ENCODE assay signal across 9 cellular contexts in the genomic region with DNA sequence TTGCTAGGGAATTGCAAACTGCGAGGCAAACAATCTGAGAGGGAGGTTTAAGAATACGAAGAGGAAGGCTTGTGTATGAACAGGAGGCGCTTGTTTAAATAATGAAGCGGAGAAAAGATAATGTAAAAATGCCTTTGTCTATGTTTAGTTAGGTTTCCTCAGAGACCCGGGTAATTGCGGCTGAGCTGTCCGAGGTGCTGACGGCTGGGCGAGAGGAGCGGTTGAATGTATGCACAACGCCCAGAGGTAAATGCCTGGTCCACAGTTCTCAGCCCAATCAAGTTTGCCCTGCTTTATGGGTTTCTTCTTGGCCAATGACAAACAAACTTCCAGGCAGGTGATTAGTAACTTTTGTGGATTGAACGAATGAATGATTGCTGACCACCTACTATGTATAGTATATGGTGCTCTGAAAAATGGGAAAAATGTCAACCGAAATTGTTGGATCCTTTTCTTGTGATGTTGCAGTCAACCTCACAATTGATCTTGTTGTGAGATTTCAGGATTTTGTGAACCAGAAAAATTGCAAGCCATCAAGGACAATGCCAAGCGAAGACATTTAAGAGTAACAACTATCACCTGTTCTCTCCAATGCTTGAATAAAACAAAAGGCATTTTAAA. TPM values are rescaled to one million over a fixed set of nuclear protein-coding genes. Genes with fewer than 3 reads are reported as not detected.
DNase-seq lines count a peak whose midpoint lies in the region; ATAC-seq and TF ChIP-seq lines count a peak whose summit lies in the region.
"Had no signal": no experiment of that assay in that cellular context is flagged by ENCODE, and none has a peak within 500 bp of the region (broad histone marks: within the 10 kb centered on the region; RNA-seq: fewer than 3 reads in every experiment).

No MANE protein-coding gene starts in this region.

- POLR2A ChIA-PET in MCF 10A (lab: Yijun Ruan, JAX): interaction anchor here (0.7 kb wide), 1 partner anchor 181 kb away, joined by 3 read pairs; no protein-coding TSS in a partner anchor

- BruUV-seq in MCF 10A (replicated peaks; lab: Mats Ljungman, UMichigan): no TSS peak

- H3K9me3 ChIP-seq in breast epithelium (no peaks in the 10 kb centered on the region), vagina (no peaks in the 10 kb centered on the region)

- H3K27me3 ChIP-seq in breast epithelium (peaks cover 0 to 35% of the 10 kb centered on the region in 2 donors), vagina (no peaks in the 10 kb centered on the region)

- H3K36me3 Mint-ChIP-seq in MCF 10A (ENCODE audit: insufficient read depth, unreplicated experiment): peaks cover 6% of the 10 kb centered on the region

- intact Hi-C loops in MCF 10A (cut with micrococcal nuclease) (no loop called here), breast epithelium (cut with DNase I; ENCODE audit: low total_unique reads) (no loop called here), vagina (cut with DNase I) (no loop called here)

- H3K4me3 Mint-ChIP-seq in MCF 10A (ENCODE audit: unreplicated experiment): no peak overlapping the region

- no peaks in the 10 kb centered on the region for H3K4me1 Mint-ChIP-seq in MCF 10A (ENCODE audit: insufficient read depth, unreplicated experiment)

- H3K36me3 ChIP-seq in breast epithelium (no peaks in the 10 kb centered on the region), vagina (no peaks in the 10 kb centered on the region)

- TF ChIP-seq POLR2A in breast epithelium (IDR thresholded peaks at IDR 0.05): no peak
- TF ChIP-seq POLR2A in vagina (IDR thresholded peaks at IDR 0.05): no peak

- H3K4me1 ChIP-seq in breast epithelium (no peaks in the 10 kb centered on the region), vagina (no peaks in the 10 kb centered on the region)

- H3K27me3 Mint-ChIP-seq in MCF 10A (ENCODE audit: insufficient read depth, unreplicated experiment): peaks cover 63% of the 10 kb centered on the region

- H3K4me3 ChIP-seq in breast epithelium (no peak overlapping the region), vagina (no peak overlapping the region)

- TF ChIP-seq CTCF in MCF 10A (IDR thresholded peaks at IDR 0.05; ENCODE audit: unreplicated experiment) (no peak), breast epithelium (IDR thresholded peaks at IDR 0.05) (no peak), vagina (IDR thresholded peaks at IDR 0.05) (no peak)

- ATAC-seq in GM21737 (IDR thresholded peaks at IDR 0.05; ENCODE audit: unreplicated experiment) (no peak), HG03280 (IDR thresholded peaks at IDR 0.05; ENCODE audit: unreplicated experiment) (no peak)

- peak; percentile 59 for DNase-seq in MCF 10A (ENCODE audit: unreplicated experiment)
- no peak for DNase-seq in breast epithelium (ENCODE audit: low spot score in 2 of 2)
- peak; percentile 8 for DNase-seq in T1000 (lab: John Stamatoyannopoulos, UW)
- peak; percentile 28 for DNase-seq in epidermal melanocyte (ENCODE audit: insufficient read length, low spot score)
- DNase-seq in renal cortical epithelial cell (ENCODE audit: low read depth): peak; percentile 27
- no peak for DNase-seq in vagina (ENCODE audit: extremely low spot score in 2 of 2)

- H3K27ac ChIP-seq in breast epithelium: no peak overlapping the region
- H3K27ac ChIP-seq in vagina: no peak overlapping the region

- H3K9me3 Mint-ChIP-seq in MCF 10A (ENCODE audit: unreplicated experiment): no peaks in the 10 kb centered on the region

- no peak overlapping the region for H3K27ac Mint-ChIP-seq in MCF 10A (ENCODE audit: low read depth, unreplicated experiment)

- CTCF ChIA-PET in MCF 10A (lab: Yijun Ruan, JAX): interaction anchor here (0.7 to 1.4 kb wide), 9 partner anchors 27 to 79 kb away, joined by 3 to 8 read pairs (median 3); no protein-coding TSS in a partner anchor

RNA-seq across cellular contexts. Expression of a gene that starts 38.3 kb away (rescaled TPM):
- total RNA-seq in MCF 10A (2022) (not detected in 2 replicates), breast epithelium (not detected), renal cortical epithelial cell (not detected in 2 replicates), vagina (not detected)
- total RNA-seq: T-helper 1 cell treated with Interleukin-12 subunit alpha and Interleukin-12 subunit beta and Interleukin-4 antibody, amounts not matched to agents 30 ng/mL and 1 ng/mL, for 36 hours had no signal

Comparison
In these comparisons a context has a peak if more than half of its experiments do, and no peak if none do; other contexts are left out.
1. DNase-seq: peak in MCF 10A (single experiment), T1000 (single experiment), epidermal melanocyte (single experiment) and renal cortical epithelial cell (single experiment); none in breast epithelium (0 of 2) and vagina (0 of 2).